8 cellular contexts compared by ENCODE assay signal in the genomic region with DNA sequence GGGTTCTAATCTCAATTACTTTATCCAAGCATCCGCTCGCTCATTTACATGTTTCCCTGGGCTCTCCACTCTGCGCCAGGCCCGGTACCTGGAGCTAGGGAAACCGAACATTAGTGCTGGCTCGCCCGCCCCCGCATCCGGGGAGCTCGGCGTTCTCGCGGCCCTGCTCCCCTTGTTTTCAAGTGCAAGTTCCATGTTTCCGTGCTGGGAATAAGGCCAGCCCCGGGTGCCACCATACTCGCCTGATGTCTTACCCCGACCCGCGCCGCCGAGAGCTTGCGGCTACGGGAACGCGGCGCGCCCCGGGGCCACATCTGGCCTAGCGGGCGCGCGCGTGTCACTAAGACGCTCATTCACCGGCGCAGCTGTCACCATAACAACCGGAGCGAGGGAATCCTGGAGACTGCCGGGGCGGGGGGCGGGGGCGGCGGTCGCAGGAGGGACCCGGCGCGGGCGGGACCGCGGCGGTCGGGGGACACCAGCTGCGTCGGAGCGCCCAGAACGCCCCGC. TPM values are rescaled to one million over a fixed set of nuclear protein-coding genes. Genes with fewer than 3 reads are reported as not detected.
DNase-seq lines count a peak whose midpoint lies in the region; ATAC-seq and TF ChIP-seq lines count a peak whose summit lies in the region.

A gene with protein sequence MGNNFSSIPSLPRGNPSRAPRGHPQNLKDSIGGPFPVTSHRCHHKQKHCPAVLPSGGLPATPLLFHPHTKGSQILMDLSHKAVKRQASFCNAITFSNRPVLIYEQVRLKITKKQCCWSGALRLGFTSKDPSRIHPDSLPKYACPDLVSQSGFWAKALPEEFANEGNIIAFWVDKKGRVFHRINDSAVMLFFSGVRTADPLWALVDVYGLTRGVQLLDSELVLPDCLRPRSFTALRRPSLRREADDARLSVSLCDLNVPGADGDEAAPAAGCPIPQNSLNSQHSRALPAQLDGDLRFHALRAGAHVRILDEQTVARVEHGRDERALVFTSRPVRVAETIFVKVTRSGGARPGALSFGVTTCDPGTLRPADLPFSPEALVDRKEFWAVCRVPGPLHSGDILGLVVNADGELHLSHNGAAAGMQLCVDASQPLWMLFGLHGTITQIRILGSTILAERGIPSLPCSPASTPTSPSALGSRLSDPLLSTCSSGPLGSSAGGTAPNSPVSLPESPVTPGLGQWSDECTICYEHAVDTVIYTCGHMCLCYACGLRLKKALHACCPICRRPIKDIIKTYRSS (plus strand): TSS at position 344 of the 510 bp plus-strand sequence. CDS start 683 bp downstream, outside the sequence.

- no peaks in the 10 kb centered on the region for H3K9me3 ChIP-seq in endodermal cell (ENCODE audit: control insufficient read depth, low read length)

- POLR2A ChIA-PET in activated CD4-positive, alpha-beta T cell treated with anti-CD3 and anti-CD28 coated beads for 36 hours (lab: Charles Lee): interaction anchor here (0.5 kb wide), 1 partner anchor 152 kb away, joined by 3 read pairs; no protein-coding TSS in a partner anchor
- POLR2A ChIA-PET in naive thymus-derived CD8-positive, alpha-beta T cell (lab: Charles Lee): interaction anchor here (0.6 kb wide), 2 partner anchors 41 to 658 kb away, joined by 3 to 5 read pairs; a partner anchor contains a TSS

- TF ChIP-seq CTCF in endodermal cell (conservative IDR thresholded peaks at IDR 0.05): no peak

- peak; percentile 12 for ATAC-seq in activated CD4-positive, alpha-beta T cell treated with anti-CD3 and anti-CD28 coated beads for 36 hours
- peak; percentile 17 to 28 for ATAC-seq in naive thymus-derived CD8-positive, alpha-beta T cell
- ATAC-seq in HG03469 (IDR thresholded peaks at IDR 0.05; ENCODE audit: unreplicated experiment): no peak

- H3K4me3 Mint-ChIP-seq in activated CD4-positive, alpha-beta T cell treated with anti-CD3 and anti-CD28 coated beads for 36 hours: peak within 1 kb of the TSS; percentile 73
- peak within 1 kb of the TSS; percentile 85 for H3K4me3 Mint-ChIP-seq in T-helper 2 cell treated with Interferon-gamma antibody and Interleukin-4, amounts not matched to agents 5 μg/mL and 100 μg/mL, for 36 hours
- H3K4me3 Mint-ChIP-seq in endodermal cell: peak within 1 kb of the TSS; percentile 66
- H3K4me3 Mint-ChIP-seq in naive thymus-derived CD8-positive, alpha-beta T cell: peak within 1 kb of the TSS; percentile 73 to 90 (median 81)

- peaks cover 25% of the 10 kb centered on the region for H3K4me1 Mint-ChIP-seq in activated CD4-positive, alpha-beta T cell treated with anti-CD3 and anti-CD28 coated beads for 36 hours
- H3K4me1 Mint-ChIP-seq in T-helper 2 cell treated with Interferon-gamma antibody and Interleukin-4, amounts not matched to agents 5 μg/mL and 100 μg/mL, for 36 hours (ENCODE audit: low read depth): peaks cover 9% of the 10 kb centered on the region
- H3K4me1 Mint-ChIP-seq in endodermal cell: peaks cover 9% of the 10 kb centered on the region
- peaks cover 14 to 35% (median 22%) of the 10 kb centered on the region in 4 donors for H3K4me1 Mint-ChIP-seq in naive thymus-derived CD8-positive, alpha-beta T cell

- 0 to 6% methylated on average over 6 to 57 of the region's 57 CpGs for WGBS in endodermal cell (ENCODE audit: insufficient coverage in 1 of 2, insufficient read length in 1 of 2), 2 experiments
- 4% methylated on average over 57 of the region's 57 CpGs for WGBS in urinary bladder

- CTCF ChIA-PET in activated CD4-positive, alpha-beta T cell treated with anti-CD3 and anti-CD28 coated beads for 36 hours (lab: Charles Lee): interaction anchor here (0.6 to 1.3 kb wide), 7 partner anchors 10 to 672 kb away, joined by 3 to 5 read pairs (median 3); a partner anchor contains a TSS

- peak; percentile 56 for DNase-seq in activated CD4-positive, alpha-beta T cell treated with anti-CD3 and anti-CD28 coated beads for 36 hours
- no peak for DNase-seq in activated CD4-positive, alpha-beta T cell treated with anti-CD3 and anti-CD28 coated beads, Interleukin-2, amount 50 U/mL, for 1 hour
- peak; percentile 36 for DNase-seq in T-helper 2 cell treated with Interferon-gamma antibody and Interleukin-4, amounts not matched to agents 5 μg/mL and 100 μg/mL, for 36 hours (ENCODE audit: low spot score)
- DNase-seq in endodermal cell (peak; percentile 77), SKM-1 (lab: John Stamatoyannopoulos, UW; ENCODE audit: unreplicated experiment) (no peak)
- DNase-seq in naive thymus-derived CD8-positive, alpha-beta T cell: peak in 4 of 10 donors; percentile 15 to 29 (median 18)

- H3K4me1 ChIP-seq in endodermal cell (ENCODE audit: control insufficient read depth, insufficient read depth, low read length) (no peaks in the 10 kb centered on the region), urinary bladder (ENCODE audit: insufficient read depth) (peaks cover 3% of the 10 kb centered on the region)

- H3K27me3 ChIP-seq in endodermal cell (ENCODE audit: control insufficient read depth, insufficient read depth, low read length, poor library complexity, severe bottlenecking): peaks cover 57% of the 10 kb centered on the region

- no peaks in the 10 kb centered on the region for H3K36me3 Mint-ChIP-seq in activated CD4-positive, alpha-beta T cell treated with anti-CD3 and anti-CD28 coated beads for 36 hours (ENCODE audit: low read depth)
- no peaks in the 10 kb centered on the region for H3K36me3 Mint-ChIP-seq in T-helper 2 cell treated with Interferon-gamma antibody and Interleukin-4, amounts not matched to agents 5 μg/mL and 100 μg/mL, for 36 hours (ENCODE audit: low read depth)
- no peaks in the 10 kb centered on the region for H3K36me3 Mint-ChIP-seq in endodermal cell (ENCODE audit: low read depth)
- no peaks in the 10 kb centered on the region for H3K36me3 Mint-ChIP-seq in naive thymus-derived CD8-positive, alpha-beta T cell

- intact Hi-C loops in activated CD4-positive, alpha-beta T cell treated with anti-CD3 and anti-CD28 coated beads for 36 hours (cut with DNase I, micrococcal nuclease): loop anchor here in 1 of 2 experiments (5.0 kb wide), 1 partner anchor 89 kb away; no protein-coding TSS in a partner anchor

- peaks cover 40% of the 10 kb centered on the region for H3K27me3 Mint-ChIP-seq in activated CD4-positive, alpha-beta T cell treated with anti-CD3 and anti-CD28 coated beads for 36 hours
- peaks cover 64% of the 10 kb centered on the region for H3K27me3 Mint-ChIP-seq in T-helper 2 cell treated with Interferon-gamma antibody and Interleukin-4, amounts not matched to agents 5 μg/mL and 100 μg/mL, for 36 hours (ENCODE audit: low read depth)
- peaks cover 71% of the 10 kb centered on the region for H3K27me3 Mint-ChIP-seq in endodermal cell (ENCODE audit: insufficient read depth)
- peaks cover 7 to 46% (median 30%) of the 10 kb centered on the region in 5 donors for H3K27me3 Mint-ChIP-seq in naive thymus-derived CD8-positive, alpha-beta T cell

- no peak within 1 kb of the TSS for H3K27ac Mint-ChIP-seq in activated CD4-positive, alpha-beta T cell treated with anti-CD3 and anti-CD28 coated beads for 36 hours
- H3K27ac Mint-ChIP-seq in T-helper 2 cell treated with Interferon-gamma antibody and Interleukin-4, amounts not matched to agents 5 μg/mL and 100 μg/mL, for 36 hours: no peak within 1 kb of the TSS
- H3K27ac Mint-ChIP-seq in endodermal cell: no peak within 1 kb of the TSS
- H3K27ac Mint-ChIP-seq in naive thymus-derived CD8-positive, alpha-beta T cell: peak within 1 kb of the TSS in 4 of 10 donors; percentile 12 to 82 (median 29)

- H3K4me3 ChIP-seq in endodermal cell (ENCODE audit: low read length): peak within 1 kb of the TSS; percentile 73
- H3K4me3 ChIP-seq in urinary bladder (ENCODE audit: low read depth, low read length): peak within 1 kb of the TSS; percentile 54

- H3K27ac ChIP-seq in endodermal cell (ENCODE audit: low read depth, low read length) (no peak within 1 kb of the TSS), urinary bladder (ENCODE audit: low read depth) (no peak within 1 kb of the TSS)

- H3K9me3 Mint-ChIP-seq in activated CD4-positive, alpha-beta T cell treated with anti-CD3 and anti-CD28 coated beads for 36 hours (ENCODE audit: low read depth): no peaks in the 10 kb centered on the region
- H3K9me3 Mint-ChIP-seq in T-helper 2 cell treated with Interferon-gamma antibody and Interleukin-4, amounts not matched to agents 5 μg/mL and 100 μg/mL, for 36 hours: no peaks in the 10 kb centered on the region
- H3K9me3 Mint-ChIP-seq in endodermal cell: no peaks in the 10 kb centered on the region
- no peaks in the 10 kb centered on the region for H3K9me3 Mint-ChIP-seq in naive thymus-derived CD8-positive, alpha-beta T cell

- H3K9ac ChIP-seq in endodermal cell (ENCODE audit: extremely low read depth, low read length, poor library complexity, severe bottlenecking): peak within 1 kb of the TSS; percentile 6

- no peaks in the 10 kb centered on the region for H3K36me3 ChIP-seq in endodermal cell (ENCODE audit: control insufficient read depth, insufficient read depth, low read length)
- no peaks in the 10 kb centered on the region for H3K36me3 ChIP-seq in urinary bladder (ENCODE audit: insufficient read depth)

RNA-seq across cellular contexts. Expression of the gene that starts here (rescaled TPM):
- 1 to 10 TPM; 2.3 to 2.4 TPM for total RNA-seq in activated CD4-positive, alpha-beta T cell treated with anti-CD3 and anti-CD28 coated beads for 36 hours
- total RNA-seq in endodermal cell (under 1 TPM; 0.37 to 0.38 TPM), urinary bladder (5.2 TPM)
- 1.6 TPM for polyA plus RNA-seq in endodermal cell (2013, experiment 1 of 2)
- polyA plus RNA-seq in endodermal cell (2013, experiment 2 of 2): 1.2 TPM
- total RNA-seq in naive thymus-derived CD8-positive, alpha-beta T cell: 1 to 10 TPM; 1.2 to 1.3 TPM
- polyA plus RNA-seq in naive thymus-derived CD8-positive, alpha-beta T cell: under 1 TPM; 0.17 to 0.73 (median 0.72) TPM
- 27.8 TPM for polyA plus RNA-seq in urinary bladder

Comparison
In these comparisons a context has a peak if more than half of its experiments do, and no peak if none do; other contexts are left out.
1. RNA of the gene that starts here (polyA plus RNA-seq): 27.8 TPM in urinary bladder (single experiment); 0.17 to 0.73 TPM in naive thymus-derived CD8-positive, alpha-beta T cell; every median in the first group is over 10 times any median in the second.
2. DNase-seq: peak in activated CD4-positive, alpha-beta T cell treated with anti-CD3 and anti-CD28 coated beads for 36 hours (single experiment), T-helper 2 cell treated with Interferon-gamma antibody and Interleukin-4, amounts not matched to agents 5 μg/mL and 100 μg/mL, for 36 hours (single experiment) and endodermal cell (single experiment); none in activated CD4-positive, alpha-beta T cell treated with anti-CD3 and anti-CD28 coated beads, Interleukin-2, amount 50 U/mL, for 1 hour (single experiment) and SKM-1 (single experiment).
3. Peak in every context shown above with its lines, with median percentiles within 50 percentile points of each other: H3K4me3 Mint-ChIP-seq.